Comparison of ENCODE assay signal across 2 cellular contexts in genomic region chr11:93370260-93370659, GRCh38.
TF ChIP-seq lines count a peak whose summit lies in the region.

No MANE protein-coding gene starts in this region.

TF ChIP-seq in SK-N-SH treated with all-trans-retinoic acid at 6 μM for 48 hours, 23 proteins besides CTCF, POLR2A, EP300 and RAD21 (continued from another document):
- no peak for TF ChIP-seq TCF4 (CRISPR knock-in tag; IDR thresholded peaks at IDR 0.05; ENCODE audit: borderline replicate concordance)
TF ChIP-seq in SK-N-SH treated with all-trans-retinoic acid at 6 μM for 48 hours: peak in this region for 0.

TF ChIP-seq in SK-N-SH, 30 proteins besides CTCF, POLR2A, EP300 and RAD21 (continued from another document):
- TF ChIP-seq TEAD4 (IDR thresholded peaks at IDR 0.05; ENCODE audit: borderline replicate concordance, insufficient read depth) (no peak), RCOR1 (IDR thresholded peaks at IDR 0.05; ENCODE audit: low read length) (no peak), FOSL2 (IDR thresholded peaks at IDR 0.05; ENCODE audit: borderline replicate concordance, low read depth) (no peak), USF2 (IDR thresholded peaks at IDR 0.05; ENCODE audit: borderline replicate concordance, low read depth, low read length) (no peak), EZH2phosphoT487 (IDR thresholded peaks at IDR 0.05; ENCODE audit: borderline replicate concordance, low read depth) (no peak), POLR2AphosphoS5 (IDR thresholded peaks at IDR 0.05; ENCODE audit: low read depth, low read length) (no peak), SIN3A (IDR thresholded peaks at IDR 0.05; ENCODE audit: borderline replicate concordance, low read depth, low read length) (no peak)
